In the genomic region with DNA sequence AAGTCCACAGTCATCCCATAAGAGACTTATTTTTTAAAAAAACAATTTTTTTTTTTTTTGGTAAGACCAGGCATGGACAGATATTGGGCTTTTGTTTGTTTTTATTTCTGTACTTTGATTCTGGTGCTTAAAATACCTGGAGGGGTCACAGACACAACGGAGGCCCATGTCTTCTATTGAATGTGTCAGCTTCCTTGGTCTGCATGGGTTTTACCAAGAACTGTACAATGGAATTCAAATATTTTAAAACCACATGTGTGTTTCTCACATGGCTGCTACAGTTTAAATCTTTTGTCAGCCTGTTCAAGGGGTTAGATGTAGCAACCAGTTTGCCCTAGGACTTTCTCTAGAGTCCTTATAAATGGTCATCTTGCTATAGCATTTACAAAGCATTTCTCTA, we compare ENCODE assay signal across 22 cellular contexts.
DNase-seq lines count a peak whose midpoint lies in the region; ATAC-seq and TF ChIP-seq lines count a peak whose summit lies in the region.
"Had no signal": no experiment of that assay in that cellular context is flagged by ENCODE, and none has a peak within 500 bp of the region (broad histone marks: within the 10 kb centered on the region; RNA-seq: fewer than 3 reads in every experiment).

No MANE protein-coding gene starts in this region.

- H3K4me1 Mint-ChIP-seq in endodermal cell (peaks cover 60% of the 10 kb centered on the region), neural progenitor cell (peaks cover 66% of the 10 kb centered on the region)
- H3K4me1 Mint-ChIP-seq in activated CD8-positive, alpha-beta memory T cell treated with anti-CD3 and anti-CD28 coated beads, Interleukin-2, amount 10 ng/mL, durations not matched to agents 7 days and 5 days, result no peaks in the 10 kb centered on the region

- peak overlapping the region; percentile 59 for H3K27ac Mint-ChIP-seq in endodermal cell
- H3K27ac Mint-ChIP-seq in neural progenitor cell, result peak overlapping the region; percentile 28
- no peak overlapping the region for H3K27ac Mint-ChIP-seq in activated CD8-positive, alpha-beta memory T cell treated with anti-CD3 and anti-CD28 coated beads, Interleukin-2, amount 10 ng/mL, durations not matched to agents 7 days and 5 days
- H3K27ac Mint-ChIP-seq: CD4-positive, CD25-positive, alpha-beta regulatory T cell; naive thymus-derived CD8-positive, alpha-beta T cell had no signal

- no peak for ATAC-seq in RWPE2 (ENCODE audit: low read depth)
- no peak for ATAC-seq in activated CD8-positive, alpha-beta memory T cell treated with anti-CD3 and anti-CD28 coated beads, Interleukin-2, amount 10 ng/mL, durations not matched to agents 7 days and 5 days
- ATAC-seq: heart left ventricle; naive thymus-derived CD8-positive, alpha-beta T cell; right cardiac atrium; upper lobe of right lung had no signal

- no peak overlapping the region for H3K4me3 ChIP-seq in RWPE2 (ENCODE audit: severe bottlenecking)
- H3K4me3 ChIP-seq in endodermal cell (ENCODE audit: low read length), result no peak overlapping the region
- H3K4me3 ChIP-seq in neural progenitor cell, result peak overlapping the region; percentile 12
- H3K4me3 ChIP-seq in BE2C (ENCODE audit: low read depth, low read length), result no peak overlapping the region
- H3K4me3 ChIP-seq: HAP-1, heart left ventricle, pancreas, upper lobe of right lung had no signal

- H3K27ac ChIP-seq in RWPE2 (ENCODE audit: poor library complexity, severe bottlenecking) (peak overlapping the region; percentile 74), endodermal cell (ENCODE audit: low read depth, low read length) (no peak overlapping the region), neural progenitor cell (peak overlapping the region; percentile 15)
- H3K27ac ChIP-seq: upper lobe of right lung had no signal

- H3K9ac ChIP-seq in endodermal cell (ENCODE audit: extremely low read depth, low read length, poor library complexity, severe bottlenecking) (no peak overlapping the region), neural progenitor cell (no peak overlapping the region)

- no peak overlapping the region for H2AFZ ChIP-seq in neural progenitor cell (replicated peaks)

- H4K20me1 ChIP-seq in neural progenitor cell (ENCODE audit: low read depth), result peaks cover 67% of the 10 kb centered on the region

- WGBS in endodermal cell (ENCODE audit: insufficient coverage in 1 of 2, insufficient read length in 1 of 2), 2 experiments, result 69 to 73% methylated on average over 1 of the region's 1 CpG

- DNase-seq in EH (ENCODE audit: low read depth), result peak; percentile 37
- no peak for DNase-seq in RWPE2 (ENCODE audit: low spot score)
- DNase-seq in endodermal cell, result no peak
- no peak for DNase-seq in neural progenitor cell (ENCODE audit: low spot score)
- DNase-seq in activated T-cell treated with anti-CD3 and anti-CD28 coated beads, Interleukin-2, amount 50 U/mL, for 48 hours, result no peak
- DNase-seq in BE2C, result no peak
- DNase-seq in activated CD8-positive, alpha-beta memory T cell treated with anti-CD3 and anti-CD28 coated beads, Interleukin-2, amount 10 ng/mL, durations not matched to agents 7 days and 5 days, result no peak
- DNase-seq in activated CD4-positive, alpha-beta T cell treated with anti-CD3 and anti-CD28 coated beads for 1 hour, result no peak
- DNase-seq: activated CD4-positive, alpha-beta T cell treated with anti-CD3 and anti-CD28 coated beads, Interleukin-2, amount 50 U/mL, for 1 hour; activated CD8-positive, alpha-beta memory T cell treated with anti-CD3 and anti-CD28 coated beads, Interleukin-2, amount 50 U/mL, for 4 hours; activated effector memory CD4-positive, alpha-beta T cell treated with Interleukin-2 at 50 U/mL for 16 hours; CD4-positive, CD25-positive, alpha-beta regulatory T cell; DMS 273 treated with DMSO at 0.1 percent for 48 hours; heart left ventricle; naive thymus-derived CD8-positive, alpha-beta T cell; NCI-H146; pancreas; right cardiac atrium; stimulated activated CD8-positive, alpha-beta memory T cell treated with anti-CD3 and anti-CD28 coated beads, Interleukin-4, amount 100 ng/mL, for 48 hours; T-helper 2 cell; upper lobe of right lung had no signal

- H3K27me3 Mint-ChIP-seq in endodermal cell (ENCODE audit: insufficient read depth) (no peaks in the 10 kb centered on the region), neural progenitor cell (ENCODE audit: insufficient read depth, low read depth) (peaks cover 2% of the 10 kb centered on the region)
- H3K27me3 Mint-ChIP-seq in activated CD8-positive, alpha-beta memory T cell treated with anti-CD3 and anti-CD28 coated beads, Interleukin-2, amount 10 ng/mL, durations not matched to agents 7 days and 5 days, result peaks cover 4% of the 10 kb centered on the region

- H3K36me3 ChIP-seq in RWPE2 (ENCODE audit: low read depth) (no peaks in the 10 kb centered on the region), endodermal cell (ENCODE audit: control insufficient read depth, insufficient read depth, low read length) (peaks cover 26% of the 10 kb centered on the region), neural progenitor cell (no peaks in the 10 kb centered on the region), BE2C (no peaks in the 10 kb centered on the region)
- H3K36me3 ChIP-seq: HAP-1, heart left ventricle, pancreas, upper lobe of right lung had no signal

- H3K27me3 ChIP-seq in RWPE2 (ENCODE audit: insufficient read depth, poor library complexity, severe bottlenecking) (no peaks in the 10 kb centered on the region), endodermal cell (ENCODE audit: control insufficient read depth, insufficient read depth, low read length, poor library complexity, severe bottlenecking) (no peaks in the 10 kb centered on the region), neural progenitor cell (no peaks in the 10 kb centered on the region), BE2C (no peaks in the 10 kb centered on the region)
- H3K27me3 ChIP-seq: heart left ventricle, pancreas, upper lobe of right lung had no signal

- CTCF ChIA-PET in activated CD8-positive, alpha-beta memory T cell treated with anti-CD3 and anti-CD28 coated beads, Interleukin-2, amount 10 ng/mL, durations not matched to agents 7 days and 5 days (lab: Charles Lee), result no interaction called here

- H3K4me3 Mint-ChIP-seq in endodermal cell (no peak overlapping the region), neural progenitor cell (no peak overlapping the region)
- no peak overlapping the region for H3K4me3 Mint-ChIP-seq in activated CD8-positive, alpha-beta memory T cell treated with anti-CD3 and anti-CD28 coated beads, Interleukin-2, amount 10 ng/mL, durations not matched to agents 7 days and 5 days
- H3K4me3 Mint-ChIP-seq: CD4-positive, CD25-positive, alpha-beta regulatory T cell; naive thymus-derived CD8-positive, alpha-beta T cell had no signal

- H3K4me1 ChIP-seq in RWPE2 (ENCODE audit: insufficient read depth, poor library complexity, severe bottlenecking), result peaks cover 17% of the 10 kb centered on the region
- H3K4me1 ChIP-seq in endodermal cell (ENCODE audit: control insufficient read depth, insufficient read depth, low read length), result peaks cover 19% of the 10 kb centered on the region
- H3K4me1 ChIP-seq in neural progenitor cell, result peaks cover 44% of the 10 kb centered on the region
- H3K4me1 ChIP-seq in BE2C, result peaks cover 4% of the 10 kb centered on the region; the same call in 1 of the 2 replicates
- H3K4me1 ChIP-seq: pancreas had no signal

- peaks cover 26% of the 10 kb centered on the region for H3F3A ChIP-seq in neural progenitor cell (ENCODE audit: low read depth)

- H3K79me2 ChIP-seq in neural progenitor cell (ENCODE audit: low read depth), result peaks cover 100% of the 10 kb centered on the region

- H3K36me3 Mint-ChIP-seq in endodermal cell (ENCODE audit: low read depth) (peaks cover 15% of the 10 kb centered on the region), neural progenitor cell (peaks cover 24% of the 10 kb centered on the region)
- H3K36me3 Mint-ChIP-seq in activated CD8-positive, alpha-beta memory T cell treated with anti-CD3 and anti-CD28 coated beads, Interleukin-2, amount 10 ng/mL, durations not matched to agents 7 days and 5 days, result no peaks in the 10 kb centered on the region
- H3K36me3 Mint-ChIP-seq: CD4-positive, CD25-positive, alpha-beta regulatory T cell; naive thymus-derived CD8-positive, alpha-beta T cell had no signal

- no peaks in the 10 kb centered on the region for H3K9me3 ChIP-seq in RWPE2 (ENCODE audit: severe bottlenecking)
- no peaks in the 10 kb centered on the region for H3K9me3 ChIP-seq in endodermal cell (ENCODE audit: control insufficient read depth, low read length)
- H3K9me3 ChIP-seq in neural progenitor cell (ENCODE audit: low read depth), result no peaks in the 10 kb centered on the region
- H3K9me3 ChIP-seq in BE2C, result no peaks in the 10 kb centered on the region
- H3K9me3 ChIP-seq: HAP-1, heart left ventricle, pancreas, upper lobe of right lung had no signal

- H3K4me2 ChIP-seq in neural progenitor cell, result peak overlapping the region; percentile 45

- H3K9me3 Mint-ChIP-seq in endodermal cell (no peaks in the 10 kb centered on the region), neural progenitor cell (no peaks in the 10 kb centered on the region)
- no peaks in the 10 kb centered on the region for H3K9me3 Mint-ChIP-seq in activated CD8-positive, alpha-beta memory T cell treated with anti-CD3 and anti-CD28 coated beads, Interleukin-2, amount 10 ng/mL, durations not matched to agents 7 days and 5 days (ENCODE audit: low read depth)
- H3K9me3 Mint-ChIP-seq: naive thymus-derived CD8-positive, alpha-beta T cell had no signal

- no peak for TF ChIP-seq CTCF in RWPE2 (IDR thresholded peaks at IDR 0.05; ENCODE audit: poor library complexity, severe bottlenecking)
- TF ChIP-seq CTCF in endodermal cell (conservative IDR thresholded peaks at IDR 0.05), result no peak
- TF ChIP-seq CTCF in neural progenitor cell (IDR thresholded peaks at IDR 0.05), result no peak
- TF ChIP-seq CTCF in BE2C (IDR thresholded peaks at IDR 0.05; ENCODE audit: low read depth, low read length), result no peak
